9 cellular contexts compared by ENCODE assay signal in genomic region chr6:3850451-3851203, GRCh38. TPM values are rescaled to one million over a fixed set of nuclear protein-coding genes. Genes with fewer than 3 reads are reported as not detected.
A peak's percentile ranks its signal among the peaks of the same experiment; 100 is the strongest.
DNase-seq lines count a peak whose midpoint lies in the region; ATAC-seq and TF ChIP-seq lines count a peak whose summit lies in the region.
"Had no signal": no experiment of that assay in that cellular context is flagged by ENCODE, and none has a peak within 500 bp of the region (broad histone marks: within the 10 kb centered on the region; RNA-seq: fewer than 3 reads in every experiment).

No MANE protein-coding gene starts in this region.

- peak overlapping the region; percentile 76 for H3K27ac Mint-ChIP-seq in activated CD4-positive, alpha-beta memory T cell treated with anti-CD3 and anti-CD28 coated beads, Interleukin-2, amount 10 ng/mL, durations not matched to agents 7 days and 5 days

- CTCF ChIA-PET in activated CD4-positive, alpha-beta memory T cell treated with anti-CD3 and anti-CD28 coated beads, Interleukin-2, amount 10 ng/mL, durations not matched to agents 7 days and 5 days (lab: Charles Lee) = interaction anchor here (1.2 to 6.4 kb wide), 8 partner anchors 17 to 171 kb away, joined by 3 to 67 read pairs (median 20); a partner anchor contains a TSS

- ATAC-seq in GM21723 (IDR thresholded peaks at IDR 0.05; ENCODE audit: unreplicated experiment) (peak; percentile 45), HG03565 (IDR thresholded peaks at IDR 0.05; ENCODE audit: unreplicated experiment) (no peak), GM19463 (IDR thresholded peaks at IDR 0.05; ENCODE audit: unreplicated experiment) (no peak), HG02763 (IDR thresholded peaks at IDR 0.05; ENCODE audit: unreplicated experiment) (no peak)

- peak; percentile 51 for DNase-seq in activated CD4-positive, alpha-beta memory T cell treated with anti-CD3 and anti-CD28 coated beads, Interleukin-2, amount 10 ng/mL, durations not matched to agents 7 days and 5 days
- DNase-seq in fibroblast of mammary gland (ENCODE audit: low read depth) (no peak), NCI-H526 treated with DMSO at 0.1 percent for 48 hours (lab: John Stamatoyannopoulos, UW) (no peak)
- peak; percentile 18 to 50 for DNase-seq in stimulated activated CD8-positive, alpha-beta memory T cell treated with anti-CD3 and anti-CD28 coated beads, Interleukin-2, amount 100 ng/mL, for 48 hours (ENCODE audit: low read depth in 2 of 2)
- DNase-seq: NK-92 treated with Interleukin-12 subunit alpha and Interleukin-12 subunit beta, amount 100 ng/mL, for 24 hours had no signal

- H3K4me3 ChIP-seq in fibroblast of mammary gland (ENCODE audit: control insufficient read depth, low read depth, low read length) = peak overlapping the region; percentile 61

- peaks cover 5% of the 10 kb centered on the region for H3K9me3 Mint-ChIP-seq in activated CD4-positive, alpha-beta memory T cell treated with anti-CD3 and anti-CD28 coated beads, Interleukin-2, amount 10 ng/mL, durations not matched to agents 7 days and 5 days

- H3K4me3 Mint-ChIP-seq in activated CD4-positive, alpha-beta memory T cell treated with anti-CD3 and anti-CD28 coated beads, Interleukin-2, amount 10 ng/mL, durations not matched to agents 7 days and 5 days = peak overlapping the region; percentile 75

- TF ChIP-seq CTCF in fibroblast of mammary gland (conservative IDR thresholded peaks at IDR 0.05; ENCODE audit: control insufficient read depth, insufficient read depth, low read depth, low read length) = no peak

- peaks cover 15% of the 10 kb centered on the region for H3K36me3 Mint-ChIP-seq in activated CD4-positive, alpha-beta memory T cell treated with anti-CD3 and anti-CD28 coated beads, Interleukin-2, amount 10 ng/mL, durations not matched to agents 7 days and 5 days (ENCODE audit: low read depth)

- POLR2A ChIA-PET in activated CD4-positive, alpha-beta memory T cell treated with anti-CD3 and anti-CD28 coated beads, Interleukin-2, amount 10 ng/mL, durations not matched to agents 7 days and 5 days (lab: Charles Lee) = interaction anchor here (1.3 to 3.6 kb wide), 5 partner anchors 11 to 170 kb away, joined by 3 to 34 read pairs (median 14); a partner anchor contains a TSS

- H3K27me3 Mint-ChIP-seq in activated CD4-positive, alpha-beta memory T cell treated with anti-CD3 and anti-CD28 coated beads, Interleukin-2, amount 10 ng/mL, durations not matched to agents 7 days and 5 days = no peaks in the 10 kb centered on the region

- peaks cover 37% of the 10 kb centered on the region for H3K4me1 Mint-ChIP-seq in activated CD4-positive, alpha-beta memory T cell treated with anti-CD3 and anti-CD28 coated beads, Interleukin-2, amount 10 ng/mL, durations not matched to agents 7 days and 5 days

RNA-seq across cellular contexts. Expression of gene FAM50B, which starts 1.5 kb away (rescaled TPM):
- total RNA-seq in activated CD4-positive, alpha-beta memory T cell treated with anti-CD3 and anti-CD28 coated beads, Interleukin-2, amount 10 ng/mL, durations not matched to agents 7 days and 5 days = 10 to 100 TPM; 14.4 to 14.7 TPM

Comparison
In these comparisons a context has a peak if more than half of its experiments do, and no peak if none do; other contexts are left out.
1. DNase-seq: peak in activated CD4-positive, alpha-beta memory T cell treated with anti-CD3 and anti-CD28 coated beads, Interleukin-2, amount 10 ng/mL, durations not matched to agents 7 days and 5 days (single experiment) and stimulated activated CD8-positive, alpha-beta memory T cell treated with anti-CD3 and anti-CD28 coated beads, Interleukin-2, amount 100 ng/mL, for 48 hours (2 of 2); none in fibroblast of mammary gland (single experiment) and NCI-H526 treated with DMSO at 0.1 percent for 48 hours (single experiment).